ENCODE assay signal across 8 cellular contexts in genomic region chr3:66998899-66999235, GRCh38. TPM values are rescaled to one million over a fixed set of nuclear protein-coding genes. Genes with fewer than 3 reads are reported as not detected.
DNase-seq lines count a peak whose midpoint lies in the region; ATAC-seq and TF ChIP-seq lines count a peak whose summit lies in the region.

No MANE protein-coding gene starts in this region.

- in situ Hi-C loops in KBM-7 (cut with MboI; ENCODE audit: low pct_unique_long_range_greater_than_20kb, low sequenced_read_pairs), result no loop called here

- H3K4me3 ChIP-seq in GM06990 (replicated peaks; ENCODE audit: low read depth, low read length) (peak overlapping the region; percentile 97), esophagus muscularis mucosa (peak overlapping the region; percentile 80 to 99 (median 90)), psoas muscle (peak overlapping the region; percentile 91)

- DNase-seq in GM06990 (ENCODE audit: extremely low read depth, insufficient read length) (no peak), RKO (ENCODE audit: low spot score) (peak; percentile 50), esophagus muscularis mucosa (ENCODE audit: extremely low spot score) (no peak), psoas muscle (no peak), KBM-7 (no peak), NCI-H128 (lab: John Stamatoyannopoulos, UW; ENCODE audit: unreplicated experiment) (no peak), mesenteric fat pad (ENCODE audit: low spot score) (no peak)

- TF ChIP-seq CTCF in GM06990 (IDR thresholded peaks at IDR 0.05; ENCODE audit: insufficient read depth, low read length, poor library complexity, severe bottlenecking), result no peak
- no peak for TF ChIP-seq CTCF in esophagus muscularis mucosa (IDR thresholded peaks at IDR 0.05)
- no peak for TF ChIP-seq CTCF in psoas muscle (IDR thresholded peaks at IDR 0.05)

- H3K9me3 ChIP-seq in esophagus muscularis mucosa (no peaks in the 10 kb centered on the region), psoas muscle (no peaks in the 10 kb centered on the region)

- no peak for TF ChIP-seq POLR2A in esophagus muscularis mucosa (IDR thresholded peaks at IDR 0.05; ENCODE audit: low read depth)

- intact Hi-C loops in esophagus muscularis mucosa (cut with DNase I), result no loop called here
- intact Hi-C loops in psoas muscle (cut with DNase I), result no loop called here

- H3K4me1 ChIP-seq in esophagus muscularis mucosa, result peaks cover 9 to 25% (median 17%) of the 10 kb centered on the region in 4 donors
- H3K4me1 ChIP-seq in psoas muscle, result peaks cover 24% of the 10 kb centered on the region

- no peak for TF ChIP-seq EP300 in esophagus muscularis mucosa (IDR thresholded peaks at IDR 0.05)

- WGBS in esophagus muscularis mucosa, result 0% methylated on average over 10 of the region's 10 CpGs
- 1 to 3% (median 2%) methylated on average over 10 of the region's 10 CpGs for WGBS in psoas muscle, 3 donors

- ATAC-seq in psoas muscle (no peak), HG03175 (IDR thresholded peaks at IDR 0.05; ENCODE audit: unreplicated experiment) (no peak)

- H3K36me3 ChIP-seq in GM06990 (ENCODE audit: control insufficient read depth, insufficient read depth, low read length), result peaks cover 3% of the 10 kb centered on the region
- H3K36me3 ChIP-seq in esophagus muscularis mucosa, result peaks cover 0 to 7% (median 6%) of the 10 kb centered on the region in 4 donors
- H3K36me3 ChIP-seq in psoas muscle (ENCODE audit: insufficient read depth in 1 of 2, low read depth in 1 of 2), result peaks cover 0 to 7% of the 10 kb centered on the region in 2 donors

- H3K27me3 ChIP-seq in GM06990 (replicated peaks; ENCODE audit: control insufficient read depth, insufficient read depth, low read length) (no peaks in the 10 kb centered on the region), esophagus muscularis mucosa (no peaks in the 10 kb centered on the region), psoas muscle (ENCODE audit: insufficient read depth in 3 of 3, low read length in 2 of 3) (no peaks in the 10 kb centered on the region)

- peak overlapping the region; percentile 81 to 90 (median 86) for H3K27ac ChIP-seq in esophagus muscularis mucosa (replicated peaks in 1 of 4)
- peak overlapping the region; percentile 86 for H3K27ac ChIP-seq in psoas muscle

RNA-seq across cellular contexts. Expression of gene KBTBD8, which starts 0.8 kb away (rescaled TPM):
- total RNA-seq in esophagus muscularis mucosa, result 1 to 10 TPM; 1.4 to 3.3 (median 2.4) TPM
- 1 to 10 TPM; 3.2 to 8.5 (median 6.9) TPM for total RNA-seq in psoas muscle
- polyA plus RNA-seq in psoas muscle, result 10 to 100 TPM in 1 of 3 donors, 1 to 10 TPM in 2; 1.8 to 11.2 (median 3.0) TPM
- total RNA-seq in mesenteric fat pad, result 1.8 TPM
